24 cellular contexts compared by ENCODE assay signal in the genomic region with DNA sequence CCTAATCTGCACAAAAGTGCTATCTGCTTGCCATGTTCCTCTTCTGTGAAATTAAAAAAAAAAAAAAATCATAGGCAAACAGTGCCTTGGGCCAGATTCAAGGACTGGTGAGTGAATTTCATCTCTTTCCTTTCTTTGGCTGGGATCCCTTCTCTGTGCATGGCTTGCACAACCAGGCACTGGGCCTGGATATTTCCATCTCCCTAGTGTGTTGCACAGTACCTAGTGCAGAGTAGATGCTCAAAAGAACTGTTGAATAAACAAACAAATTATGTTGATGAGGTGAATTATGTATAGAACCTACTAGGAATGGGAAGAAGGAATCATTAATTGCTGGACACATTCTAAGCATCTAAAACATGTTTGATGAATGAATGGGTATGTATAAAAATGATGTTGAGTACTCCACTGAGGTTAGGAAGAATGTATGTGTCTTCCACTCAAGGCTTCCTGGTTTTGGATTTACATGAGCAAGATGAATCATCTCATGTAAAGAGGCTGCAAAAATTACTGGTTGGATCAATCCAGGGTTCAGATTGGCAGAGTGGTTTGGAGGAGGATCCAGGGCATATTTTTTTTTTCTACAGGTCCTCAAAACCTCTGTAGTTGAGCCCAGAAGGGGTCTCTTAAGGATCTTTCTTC.
DNase-seq lines count a peak whose midpoint lies in the region; ATAC-seq, FAIRE-seq and TF ChIP-seq lines count a peak whose summit lies in the region.
"Had no signal": no experiment of that assay in that cellular context is flagged by ENCODE, and none has a peak within 500 bp of the region (broad histone marks: within the 10 kb centered on the region; RNA-seq: fewer than 3 reads in every experiment).

No MANE protein-coding gene starts in this region.

- no peak overlapping the region for H3K4me2 ChIP-seq in mammary epithelial cell (ENCODE audit: insufficient read depth, low read depth, low read length)
- H3K4me2 ChIP-seq: BLaER1 treated with 17β-estradiol and CSF1 and Interleukin-3, amounts not matched to agents 10 nM and 100 nM; KMS-11; SK-N-SH had no signal

- FAIRE-seq in bronchial epithelial cell (lab: Jason Lieb, UNC): no peak
- FAIRE-seq: GM12891, RCC 7860 had no signal

- intact Hi-C loops in mammary epithelial cell (cut with micrococcal nuclease): no loop called here
- intact Hi-C loops in breast epithelium (cut with DNase I; ENCODE audit: low total_unique reads): no loop called here
- intact Hi-C loops in right cardiac atrium (cut with DNase I): loop anchor here in 1 of 4 donors (10.0 kb wide), 1 partner anchor 245 kb away; no protein-coding TSS in a partner anchor

- H3K9ac ChIP-seq in mammary epithelial cell (ENCODE audit: insufficient read depth, low read length) (no peak overlapping the region), subcutaneous abdominal adipose tissue (ENCODE audit: low read length in 5 of 5) (no peak overlapping the region)
- H3K9ac ChIP-seq: BLaER1 treated with 17β-estradiol and CSF1 and Interleukin-3, amounts not matched to agents 10 nM and 100 nM; KMS-11; parathyroid adenoma; SK-N-SH had no signal

- dilution Hi-C loops in mammary epithelial cell (cut with HindIII; ENCODE audit: low sequenced_read_pairs): no loop called here

- in situ Hi-C loops in mammary epithelial cell (cut with MboI; ENCODE audit: low sequenced_read_pairs in 2 of 2): loop anchor here in 1 of 2 donors (25.0 kb wide), 3 partner anchors 248 to 873 kb away; no protein-coding TSS in a partner anchor

- BruUV-seq in mammary epithelial cell (replicated peaks; lab: Mats Ljungman, UMichigan): no TSS peak

- no peaks in the 10 kb centered on the region for H3K27me3 ChIP-seq in mammary epithelial cell (ENCODE audit: insufficient read depth, low read length)
- H3K27me3 ChIP-seq in breast epithelium: no peaks in the 10 kb centered on the region
- no peaks in the 10 kb centered on the region for H3K27me3 ChIP-seq in bronchial epithelial cell (ENCODE audit: control insufficient read depth, insufficient read depth, low read length)
- H3K27me3 ChIP-seq in right cardiac atrium (ENCODE audit: control insufficient read depth, insufficient read depth): no peaks in the 10 kb centered on the region
- H3K27me3 ChIP-seq in subcutaneous abdominal adipose tissue (ENCODE audit: control insufficient read depth in 5 of 5, insufficient read depth in 4 of 5, low read length in 5 of 5): no peaks in the 10 kb centered on the region
- H3K27me3 ChIP-seq: BLaER1 treated with 17β-estradiol and CSF1 and Interleukin-3, amounts not matched to agents 10 nM and 100 nM; upper lobe of left lung had no signal

- no peaks in the 10 kb centered on the region for H3K79me2 ChIP-seq in mammary epithelial cell (ENCODE audit: insufficient read depth, low read length)
- H3K79me2 ChIP-seq: parathyroid adenoma had no signal

- no peaks in the 10 kb centered on the region for H3K9me3 ChIP-seq in mammary epithelial cell (replicated peaks; ENCODE audit: insufficient read depth, low read length)
- no peaks in the 10 kb centered on the region for H3K9me3 ChIP-seq in breast epithelium
- no peaks in the 10 kb centered on the region for H3K9me3 ChIP-seq in right cardiac atrium (ENCODE audit: control insufficient read depth, low read length)
- H3K9me3 ChIP-seq in subcutaneous abdominal adipose tissue (ENCODE audit: control insufficient read depth in 5 of 5, low read length in 5 of 5): no peaks in the 10 kb centered on the region
- H3K9me3 ChIP-seq: SK-N-SH, upper lobe of left lung had no signal

- peak; percentile 3 for DNase-seq in mammary epithelial cell
- DNase-seq in breast epithelium (ENCODE audit: low spot score in 2 of 2): no peak
- DNase-seq in bronchial epithelial cell (ENCODE audit: low read depth): peak; percentile 10
- peak in 2 of 3 donors; percentile 47 to 64 for DNase-seq in right cardiac atrium
- DNase-seq in activated CD4-positive, alpha-beta T cell treated with anti-CD3 and anti-CD28 coated beads for 1 hour: no peak
- no peak for DNase-seq in amniotic stem cell (lab: John Stamatoyannopoulos, UW)
- DNase-seq: activated CD4-positive, alpha-beta T cell treated with anti-CD3 and anti-CD28 coated beads, Interleukin-2, amount 10 ng/mL, durations not matched to agents 24 days and 14 days; activated T-cell treated with anti-CD3 and anti-CD28 coated beads, Interleukin-2, amount 50 U/mL, for 4 hours; amygdala; dermis blood vessel endothelial cell; H9; naive thymus-derived CD8-positive, alpha-beta T cell; NCI-H510A; NK-92 treated with Interleukin-12 subunit alpha and Interleukin-12 subunit beta, amount 100 ng/mL, for 24 hours; SK-N-SH; stimulated activated CD8-positive, alpha-beta memory T cell treated with anti-CD3 and anti-CD28 coated beads, Interleukin-4, amount 100 ng/mL, for 48 hours; upper lobe of left lung had no signal

- no peaks in the 10 kb centered on the region for H4K20me1 ChIP-seq in mammary epithelial cell (ENCODE audit: insufficient read depth, low read length)
- H4K20me1 ChIP-seq: BLaER1 treated with 17β-estradiol and CSF1 and Interleukin-3, amounts not matched to agents 10 nM and 100 nM had no signal

- no peak overlapping the region for H2AFZ ChIP-seq in mammary epithelial cell (ENCODE audit: low read depth, low read length)
- H2AFZ ChIP-seq: parathyroid adenoma had no signal

- H3K27ac ChIP-seq in mammary epithelial cell (ENCODE audit: insufficient read depth, low read depth, low read length) (no peak overlapping the region), breast epithelium (no peak overlapping the region), right cardiac atrium (ENCODE audit: low read length) (no peak overlapping the region), subcutaneous abdominal adipose tissue (ENCODE audit: low read depth, low read length) (peak overlapping the region; percentile 27)
- H3K27ac ChIP-seq: BLaER1 treated with 17β-estradiol and CSF1 and Interleukin-3, amounts not matched to agents 10 nM and 100 nM; KMS-11; parathyroid adenoma; upper lobe of left lung had no signal

- CTCF ChIA-PET in mammary epithelial cell (lab: Charles Lee; ENCODE audit: low non-redundant PET): interaction anchor here (0.6 kb wide), 1 partner anchor 34 kb away, joined by 4 read pairs; no protein-coding TSS in a partner anchor

- no peak for TF ChIP-seq POLR2A in breast epithelium (IDR thresholded peaks at IDR 0.05)

- ATAC-seq in right cardiac atrium (peak; percentile 71 to 88), GM18861 (IDR thresholded peaks at IDR 0.05; ENCODE audit: unreplicated experiment) (no peak)
- ATAC-seq: activated T-cell treated with anti-CD3 and anti-CD28 coated beads, Interleukin-2, amount 50 U/mL, for 4 hours; naive thymus-derived CD8-positive, alpha-beta T cell had no signal

- no peaks in the 10 kb centered on the region for H3K36me3 ChIP-seq in mammary epithelial cell (ENCODE audit: insufficient read depth, low read length)
- no peaks in the 10 kb centered on the region for H3K36me3 ChIP-seq in breast epithelium
- H3K36me3 ChIP-seq in bronchial epithelial cell (ENCODE audit: control insufficient read depth, insufficient read depth, low read length): no peaks in the 10 kb centered on the region
- no peaks in the 10 kb centered on the region for H3K36me3 ChIP-seq in subcutaneous abdominal adipose tissue (ENCODE audit: control insufficient read depth in 5 of 5, insufficient read depth in 5 of 5, low read length in 5 of 5)
- H3K36me3 ChIP-seq: BLaER1 treated with 17β-estradiol and CSF1 and Interleukin-3, amounts not matched to agents 10 nM and 100 nM; upper lobe of left lung had no signal

- no peak for TF ChIP-seq CTCF in mammary epithelial cell (conservative IDR thresholded peaks at IDR 0.05 in 1 of 2, IDR thresholded peaks at IDR 0.05 in 1 of 2; ENCODE audit: extremely low read depth in 1 of 2, insufficient read depth in 1 of 2, low read depth in 1 of 2, low read length in 2 of 2)
- TF ChIP-seq CTCF in breast epithelium (IDR thresholded peaks at IDR 0.05): no peak
- no peak for TF ChIP-seq CTCF in bronchial epithelial cell (IDR thresholded peaks at IDR 0.05; ENCODE audit: insufficient read depth, low read length, severe bottlenecking)

- H3K4me3 ChIP-seq in mammary epithelial cell (replicated peaks in 1 of 3; ENCODE audit: insufficient read depth in 1 of 3, low read depth in 2 of 3, low read length in 3 of 3): no peak overlapping the region
- H3K4me3 ChIP-seq in breast epithelium: no peak overlapping the region
- H3K4me3 ChIP-seq in bronchial epithelial cell (ENCODE audit: low read depth, low read length): no peak overlapping the region
- no peak overlapping the region for H3K4me3 ChIP-seq in right cardiac atrium (ENCODE audit: low read length)
- no peak overlapping the region for H3K4me3 ChIP-seq in subcutaneous abdominal adipose tissue (ENCODE audit: low read depth in 1 of 5, low read length in 5 of 5)
- H3K4me3 ChIP-seq: BLaER1 treated with 17β-estradiol and CSF1 and Interleukin-3, amounts not matched to agents 10 nM and 100 nM; upper lobe of left lung had no signal

- H3K4me1 ChIP-seq in mammary epithelial cell (ENCODE audit: insufficient read depth, low read length) (no peaks in the 10 kb centered on the region), breast epithelium (no peaks in the 10 kb centered on the region), right cardiac atrium (ENCODE audit: control insufficient read depth, insufficient read depth, low read length) (no peaks in the 10 kb centered on the region), subcutaneous abdominal adipose tissue (ENCODE audit: control insufficient read depth in 5 of 5, insufficient read depth in 5 of 5, low read length in 5 of 5) (peaks cover 3 to 21% (median 17%) of the 10 kb centered on the region in 5 donors)
- H3K4me1 ChIP-seq: parathyroid adenoma, upper lobe of left lung had no signal

Comparison
In these comparisons a context has a peak if more than half of its experiments do, and no peak if none do; other contexts are left out.
1. DNase-seq: peak in mammary epithelial cell (single experiment), bronchial epithelial cell (single experiment) and right cardiac atrium (2 of 3); none in breast epithelium (0 of 2), activated CD4-positive, alpha-beta T cell treated with anti-CD3 and anti-CD28 coated beads for 1 hour (single experiment) and amniotic stem cell (single experiment).